9 cellular contexts compared by ENCODE assay signal in the genomic region with DNA sequence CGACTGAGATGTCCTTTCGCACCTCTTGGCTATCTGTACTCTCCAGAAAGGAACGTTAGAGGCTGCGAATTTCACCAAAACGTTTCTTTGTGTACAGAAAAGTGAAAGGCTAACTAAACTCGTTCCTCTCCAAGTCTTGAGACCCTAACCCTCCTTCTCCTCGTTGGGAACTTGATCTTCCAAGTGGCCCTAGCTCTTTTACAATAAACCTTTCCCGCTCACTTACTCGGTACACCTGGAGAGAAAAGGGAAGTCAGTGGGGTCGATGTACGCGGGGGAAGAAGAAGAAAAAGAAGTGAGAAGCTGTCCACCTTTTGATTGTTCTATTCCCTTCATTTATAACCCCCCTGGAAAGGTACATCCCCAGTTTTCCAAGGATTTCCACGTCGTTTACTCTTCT.
A peak's percentile ranks its signal among the peaks of the same experiment; 100 is the strongest.
DNase-seq lines count a peak whose midpoint lies in the region; ATAC-seq and TF ChIP-seq lines count a peak whose summit lies in the region.
"Had no signal": no experiment of that assay in that cellular context is flagged by ENCODE, and none has a peak within 500 bp of the region (broad histone marks: within the 10 kb centered on the region; RNA-seq: fewer than 3 reads in every experiment).

No MANE protein-coding gene starts in this region.

- H3K4me3 ChIP-seq in H7 (ENCODE audit: insufficient read depth, low read depth, low read length) (peak overlapping the region; percentile 37), hepatocyte (no peak overlapping the region), gastrocnemius medialis (peak overlapping the region; percentile 63 to 84 (median 80))

- TF ChIP-seq POLR2A in gastrocnemius medialis (IDR thresholded peaks at IDR 0.05), result no peak

- H3K4me1 ChIP-seq in hepatocyte (ENCODE audit: insufficient read depth) (peaks cover 17% of the 10 kb centered on the region), gastrocnemius medialis (peaks cover 8 to 24% of the 10 kb centered on the region in 2 donors)

- H3K27me3 Mint-ChIP-seq in T-helper 17 cell, result peaks cover 90% of the 10 kb centered on the region

- DNase-seq in H7, result peak; percentile 23
- DNase-seq in T-helper 17 cell, result no peak
- DNase-seq in hepatocyte (ENCODE audit: low spot score), result no peak
- DNase-seq in gastrocnemius medialis, result no peak
- DNase-seq in NCI-H1930 (lab: John Stamatoyannopoulos, UW), result no peak
- no peak for DNase-seq in SK-N-DZ (ENCODE audit: low spot score)

- peak overlapping the region; percentile 92 for H3K4me2 ChIP-seq in hepatocyte

- H3K27ac ChIP-seq in hepatocyte, result peak overlapping the region; percentile 97
- H3K27ac ChIP-seq in gastrocnemius medialis, result peak overlapping the region; percentile 92 to 99 (median 98)

- peak overlapping the region; percentile 86 for H3K4me3 Mint-ChIP-seq in T-helper 17 cell

- H2AFZ ChIP-seq in hepatocyte, result peak overlapping the region; percentile 87

- H3K9me3 ChIP-seq in T-helper 17 cell (ENCODE audit: control insufficient read depth, low read length, poor library complexity, severe bottlenecking) (peaks cover 3% of the 10 kb centered on the region), hepatocyte (ENCODE audit: low read depth) (no peaks in the 10 kb centered on the region), gastrocnemius medialis (no peaks in the 10 kb centered on the region)

- no peaks in the 10 kb centered on the region for H3K9me2 ChIP-seq in hepatocyte (replicated peaks; ENCODE audit: insufficient read depth)

- no peak overlapping the region for H3K27ac Mint-ChIP-seq in T-helper 17 cell

- TF ChIP-seq CTCF in hepatocyte (IDR thresholded peaks at IDR 0.05; ENCODE audit: poor library complexity), result no peak
- no peak for TF ChIP-seq CTCF in gastrocnemius medialis (IDR thresholded peaks at IDR 0.05 in 4 of 5, conservative IDR thresholded peaks at IDR 0.05 in 1 of 5)

- no peaks in the 10 kb centered on the region for H4K20me1 ChIP-seq in hepatocyte (ENCODE audit: insufficient read depth, poor library complexity, severe bottlenecking)

- peaks cover 34% of the 10 kb centered on the region for H3K4me1 Mint-ChIP-seq in T-helper 17 cell

- H3K27me3 ChIP-seq in H7 (ENCODE audit: control insufficient read depth, insufficient read depth, low read length) (peaks cover 68% of the 10 kb centered on the region), hepatocyte (peaks cover 34% of the 10 kb centered on the region), gastrocnemius medialis (peaks cover 0 to 6% (median 0%) of the 10 kb centered on the region in 3 donors)

- H3K36me3 Mint-ChIP-seq in T-helper 17 cell (ENCODE audit: low read depth), result no peaks in the 10 kb centered on the region

- no peaks in the 10 kb centered on the region for H3K36me3 ChIP-seq in H7 (replicated peaks; ENCODE audit: control insufficient read depth, insufficient read depth, low read length)
- no peaks in the 10 kb centered on the region for H3K36me3 ChIP-seq in hepatocyte (replicated peaks; ENCODE audit: insufficient read depth, low read depth)
- H3K36me3 ChIP-seq in gastrocnemius medialis, result no peaks in the 10 kb centered on the region

- in situ Hi-C loops in gastrocnemius medialis (cut with MboI; ENCODE audit: low sequenced_read_pairs in 4 of 4), result loop anchor here in 3 of 4 donors (10.0 to 25.0 kb wide), 3 partner anchors 329 to 454 kb away; a partner anchor contains a TSS

- ATAC-seq in T-helper 17 cell (no peak), gastrocnemius medialis (no peak), GM18868 (IDR thresholded peaks at IDR 0.05; ENCODE audit: unreplicated experiment) (no peak), GM21825 (IDR thresholded peaks at IDR 0.05; ENCODE audit: unreplicated experiment) (no peak)
- ATAC-seq: HCT116 had no signal

- intact Hi-C loops in gastrocnemius medialis (cut with DNase I; ENCODE audit: low total_unique reads), result loop anchor here (2.0 to 10.0 kb wide), 3 partner anchors 171 to 1629 kb away; a partner anchor contains a TSS

- H3K79me2 ChIP-seq in hepatocyte, result peaks cover 3% of the 10 kb centered on the region

- 32% methylated on average over 14 of the region's 14 CpGs for WGBS in hepatocyte (ENCODE audit: low lambda C conversion rate, missing lambda C conversion rate)
